11 cellular contexts compared by ENCODE assay signal in the genomic region with DNA sequence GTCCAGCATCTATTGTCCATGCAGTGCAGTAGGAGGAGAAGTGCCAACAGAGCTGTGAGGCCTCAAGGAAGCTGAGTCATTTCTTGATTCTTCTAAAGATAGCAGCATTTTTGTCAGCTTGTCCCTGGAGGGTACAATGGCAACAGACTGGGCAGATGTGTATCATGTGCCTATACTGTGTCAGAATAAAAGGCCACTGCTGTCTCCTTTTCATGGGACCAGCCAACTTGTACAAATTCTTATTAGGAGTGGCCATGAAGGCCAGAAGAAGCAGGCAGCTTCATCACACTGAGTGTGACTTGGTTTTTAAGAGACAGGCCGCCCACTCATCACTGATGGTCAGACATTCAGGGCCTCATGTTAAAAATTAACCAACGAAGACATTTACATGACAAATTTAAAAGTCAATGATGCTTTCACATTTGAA.
DNase-seq lines count a peak whose midpoint lies in the region; ATAC-seq and TF ChIP-seq lines count a peak whose summit lies in the region.
"Had no signal": no experiment of that assay in that cellular context is flagged by ENCODE, and none has a peak within 500 bp of the region (broad histone marks: within the 10 kb centered on the region; RNA-seq: fewer than 3 reads in every experiment).

No MANE protein-coding gene starts in this region.

- CTCF ChIA-PET in naive thymus-derived CD4-positive, alpha-beta T cell (lab: Charles Lee): no interaction called here

- no peaks in the 10 kb centered on the region for H3K27me3 ChIP-seq in mesenchymal stem cell (ENCODE audit: control insufficient read depth in 1 of 2, insufficient read depth in 1 of 2, low read length in 2 of 2)
- no peaks in the 10 kb centered on the region for H3K27me3 ChIP-seq in naive thymus-derived CD4-positive, alpha-beta T cell (ENCODE audit: control insufficient read depth in 2 of 2, insufficient read depth in 2 of 2, low read length in 2 of 2)
- no peaks in the 10 kb centered on the region for H3K27me3 ChIP-seq in osteoblast (ENCODE audit: insufficient read depth, low read length)
- H3K27me3 ChIP-seq in left ventricle myocardium inferior (ENCODE audit: low read depth): no peaks in the 10 kb centered on the region
- H3K27me3 ChIP-seq: ovary, thyroid gland had no signal

- no peak overlapping the region for H3K4me3 ChIP-seq in mesenchymal stem cell (ENCODE audit: insufficient read depth in 1 of 2, low read depth in 1 of 2, low read length in 2 of 2)
- no peak overlapping the region for H3K4me3 ChIP-seq in naive thymus-derived CD4-positive, alpha-beta T cell (ENCODE audit: low read length)
- no peak overlapping the region for H3K4me3 ChIP-seq in osteoblast (ENCODE audit: insufficient read depth, low read length)
- no peak overlapping the region for H3K4me3 ChIP-seq in left ventricle myocardium inferior
- H3K4me3 ChIP-seq: ovary, thyroid gland had no signal

- H3K9me3 ChIP-seq in mesenchymal stem cell (ENCODE audit: control insufficient read depth, low read length) (no peaks in the 10 kb centered on the region), osteoblast (ENCODE audit: low read depth, low read length) (no peaks in the 10 kb centered on the region), left ventricle myocardium inferior (replicated peaks) (no peaks in the 10 kb centered on the region)
- no peaks in the 10 kb centered on the region for H3K9me3 ChIP-seq in naive thymus-derived CD4-positive, alpha-beta T cell (ENCODE audit: control insufficient read depth in 2 of 3, low read length in 3 of 3)
- H3K9me3 ChIP-seq: ovary, thyroid gland had no signal

- H3K36me3 ChIP-seq in mesenchymal stem cell (ENCODE audit: control insufficient read depth in 1 of 2, insufficient read depth in 2 of 2, low read depth in 1 of 2, low read length in 2 of 2): no peaks in the 10 kb centered on the region
- no peaks in the 10 kb centered on the region for H3K36me3 ChIP-seq in naive thymus-derived CD4-positive, alpha-beta T cell (ENCODE audit: control insufficient read depth in 2 of 3, insufficient read depth in 3 of 3, low read length in 3 of 3)
- H3K36me3 ChIP-seq in osteoblast (ENCODE audit: insufficient read depth, low read length): no peaks in the 10 kb centered on the region
- H3K36me3 ChIP-seq in left ventricle myocardium inferior: no peaks in the 10 kb centered on the region
- H3K36me3 ChIP-seq: ovary, thyroid gland had no signal

- H3K27ac ChIP-seq in mesenchymal stem cell (ENCODE audit: low read length, poor library complexity, severe bottlenecking) (no peak overlapping the region), osteoblast (ENCODE audit: low read depth, low read length) (no peak overlapping the region), left ventricle myocardium inferior (replicated peaks) (no peak overlapping the region)
- no peak overlapping the region for H3K27ac ChIP-seq in naive thymus-derived CD4-positive, alpha-beta T cell (ENCODE audit: low read depth, low read length)
- H3K27ac ChIP-seq: ovary, thyroid gland, VCaP had no signal

- H3K23ac ChIP-seq in mesenchymal stem cell (ENCODE audit: low read length in 2 of 2): no peak overlapping the region

- intact Hi-C loops in naive thymus-derived CD4-positive, alpha-beta T cell (cut with micrococcal nuclease): no loop called here
- intact Hi-C loops in left ventricle myocardium inferior (cut with micrococcal nuclease): no loop called here

- H3K4me1 Mint-ChIP-seq in naive thymus-derived CD4-positive, alpha-beta T cell: no peaks in the 10 kb centered on the region

- H4K91ac ChIP-seq in mesenchymal stem cell (ENCODE audit: low read length): peak overlapping the region; percentile 2

- H2BK15ac ChIP-seq in mesenchymal stem cell (ENCODE audit: low read depth, poor library complexity, severe bottlenecking): no peak overlapping the region

- H3K4me1 ChIP-seq in mesenchymal stem cell (ENCODE audit: control insufficient read depth, insufficient read depth, low read depth, low read length) (peaks cover 5% of the 10 kb centered on the region), osteoblast (ENCODE audit: insufficient read depth, low read length) (no peaks in the 10 kb centered on the region), left ventricle myocardium inferior (no peaks in the 10 kb centered on the region)
- no peaks in the 10 kb centered on the region for H3K4me1 ChIP-seq in naive thymus-derived CD4-positive, alpha-beta T cell (ENCODE audit: control insufficient read depth in 2 of 2, insufficient read depth in 2 of 2, low read length in 2 of 2)
- H3K4me1 ChIP-seq: thyroid gland had no signal

- H2BK120ac ChIP-seq in mesenchymal stem cell (ENCODE audit: low read depth, low read length): peak overlapping the region; percentile 27

- H4K8ac ChIP-seq in mesenchymal stem cell (ENCODE audit: low read length): no peak overlapping the region

- H3K36me3 Mint-ChIP-seq in naive thymus-derived CD4-positive, alpha-beta T cell: no peaks in the 10 kb centered on the region

- H3K9ac ChIP-seq in mesenchymal stem cell (ENCODE audit: low read length): no peak overlapping the region

- H2BK12ac ChIP-seq in mesenchymal stem cell (ENCODE audit: low read length in 2 of 2): peak overlapping the region; percentile 3 to 78

- peak; percentile 91 for ATAC-seq in GM18867 (IDR thresholded peaks at IDR 0.05; ENCODE audit: unreplicated experiment)
- peak; percentile 89 for ATAC-seq in HG02571 (IDR thresholded peaks at IDR 0.05; ENCODE audit: unreplicated experiment)
- ATAC-seq in naive thymus-derived CD4-positive, alpha-beta T cell: no peak

- H3K4me2 ChIP-seq in mesenchymal stem cell (ENCODE audit: low read length, poor library complexity, severe bottlenecking) (no peak overlapping the region), osteoblast (ENCODE audit: insufficient read depth, low read length) (no peak overlapping the region)

- H4K20me1 ChIP-seq in osteoblast (ENCODE audit: insufficient read depth, low read length): no peaks in the 10 kb centered on the region

- H3K27me3 Mint-ChIP-seq in naive thymus-derived CD4-positive, alpha-beta T cell: no peaks in the 10 kb centered on the region

- H3K4ac ChIP-seq in mesenchymal stem cell (ENCODE audit: low read depth in 1 of 2, low read length in 2 of 2): peak overlapping the region in 1 of 2 experiments; percentile 40

- peak overlapping the region; percentile 11 to 77 for H3K18ac ChIP-seq in mesenchymal stem cell (ENCODE audit: low read depth in 1 of 2, low read length in 2 of 2)

- WGBS in mesenchymal stem cell: 83% methylated on average over 1 of the region's 2 CpGs

- TF ChIP-seq CTCF in osteoblast (IDR thresholded peaks at IDR 0.05; ENCODE audit: extremely low read depth, low read depth, low read length) (no peak), left ventricle myocardium inferior (IDR thresholded peaks at IDR 0.05; ENCODE audit: borderline replicate concordance) (no peak)

- no peak overlapping the region for H3K27ac Mint-ChIP-seq in naive thymus-derived CD4-positive, alpha-beta T cell

- no peaks in the 10 kb centered on the region for H3K79me2 ChIP-seq in osteoblast (ENCODE audit: insufficient read depth, low read length)

- DNase-seq in LoVo (ENCODE audit: low spot score) (peak; percentile 8), mesenchymal stem cell (peak; percentile 62), NCI-H1105 (lab: John Stamatoyannopoulos, UW) (no peak), osteoblast (ENCODE audit: insufficient read length, low spot score, missing footprints) (no peak), left ventricle myocardium inferior (no peak)
- DNase-seq in naive thymus-derived CD4-positive, alpha-beta T cell: no peak
- DNase-seq: ovary, thyroid gland had no signal

- H2AFZ ChIP-seq in mesenchymal stem cell (ENCODE audit: low read depth, low read length) (no peak overlapping the region), osteoblast (ENCODE audit: low read length) (no peak overlapping the region)

- no peak overlapping the region for H3K4me3 Mint-ChIP-seq in naive thymus-derived CD4-positive, alpha-beta T cell

- no peak overlapping the region for H2BK5ac ChIP-seq in mesenchymal stem cell (ENCODE audit: low read depth, low read length, poor library complexity, severe bottlenecking)

- H3K14ac ChIP-seq in mesenchymal stem cell (ENCODE audit: low read length in 2 of 2): no peak overlapping the region

- peaks cover 0 to 2% (median 0%) of the 10 kb centered on the region in 11 donors for H3K9me3 Mint-ChIP-seq in naive thymus-derived CD4-positive, alpha-beta T cell

- POLR2A ChIA-PET in naive thymus-derived CD4-positive, alpha-beta T cell (lab: Charles Lee): no interaction called here

- no peak overlapping the region for H2AK5ac ChIP-seq in mesenchymal stem cell (ENCODE audit: low read length, severe bottlenecking)

- no peaks in the 10 kb centered on the region for H3K79me1 ChIP-seq in mesenchymal stem cell (replicated peaks; ENCODE audit: low read length, poor library complexity, severe bottlenecking)

Comparison
In these comparisons a context has a peak if more than half of its experiments do, and no peak if none do; other contexts are left out.
1. DNase-seq: peak in LoVo (single experiment) and mesenchymal stem cell (single experiment); none in naive thymus-derived CD4-positive, alpha-beta T cell (0 of 9), NCI-H1105 (single experiment), osteoblast (single experiment) and left ventricle myocardium inferior (single experiment).